Comparison of ENCODE assay signal across 27 cellular contexts in the genomic region with DNA sequence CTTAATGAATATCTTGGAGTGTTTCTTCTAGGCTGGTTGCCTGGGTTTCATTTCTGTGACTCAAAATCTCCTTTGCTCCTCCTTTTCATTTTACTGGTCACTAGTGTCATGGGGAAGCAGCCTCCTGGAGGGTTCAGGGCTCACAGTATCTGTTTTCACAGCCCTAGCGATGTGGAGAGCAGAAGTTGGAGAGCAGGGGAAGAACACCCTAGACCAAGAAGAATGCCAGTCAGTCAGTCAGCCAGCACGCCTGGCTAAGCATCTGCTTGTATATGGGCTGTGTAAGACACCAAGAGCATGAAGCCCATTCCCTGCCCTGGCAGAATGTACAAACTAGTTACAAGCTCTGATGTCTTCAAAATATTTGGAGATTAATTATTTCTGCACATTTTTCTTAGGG. TPM values are rescaled to one million over a fixed set of nuclear protein-coding genes. Genes with fewer than 3 reads are reported as not detected.
"Had no signal": no experiment of that assay in that cellular context is flagged by ENCODE, and none has a peak within 500 bp of the region (broad histone marks: within the 10 kb centered on the region; RNA-seq: fewer than 3 reads in every experiment).

No MANE protein-coding gene starts in this region.

- H3K9me3 ChIP-seq: lower lobe of right lung, neutrophil, psoas muscle, stomach, testis, tibial artery, upper lobe of right lung had no signal

- H3K4me3 ChIP-seq: lower lobe of right lung, psoas muscle, skin epidermis, stomach, testis, tibial artery, upper lobe of right lung had no signal

- H3K4me1 ChIP-seq: lower lobe of right lung, parathyroid adenoma, stomach, testis, tibial artery, upper lobe of right lung had no signal

- ATAC-seq: left lobe of liver; lower lobe of right lung; naive thymus-derived CD8-positive, alpha-beta T cell; right cardiac atrium; sciatic nerve; stimulated activated naive B cell treated with anti-CD40 and anti-IgM and Interleukin-4, amounts not matched to agents 10 μg/mL and 1 μg/mL and 100 μg/mL, for 72 hours; stimulated activated naive CD8-positive, alpha-beta T cell treated with anti-CD3 and anti-CD28 coated beads, Interleukin-15, Interleukin-2, amounts not matched to agents 100 U/mL and 50 U/mL, for 24 hours; upper lobe of right lung had no signal

- DNase-seq: islet precursor cell; lower lobe of right lung; mammary epithelial cell; mesenchymal stem cell; naive thymus-derived CD8-positive, alpha-beta T cell; occipital lobe; psoas muscle; right cardiac atrium; stimulated activated CD4-positive, alpha-beta T cell treated with anti-CD3 and anti-CD28 coated beads, Interleukin-12 subunit alpha, Interleukin-12 subunit beta, amount 100 ng/mL, for 4 hours; stimulated activated CD4-positive, alpha-beta T cell treated with anti-CD3 and anti-CD28 coated beads, Interleukin-15, amount 100 ng/mL, for 24 hours; stimulated activated CD4-positive, alpha-beta T cell treated with anti-CD3 and anti-CD28 coated beads, Interleukin-2, amount 100 ng/mL, for 24 hours; stimulated activated CD4-positive, alpha-beta T cell treated with anti-CD3 and anti-CD28 coated beads, Interleukin-4, amount 100 ng/mL, for 1 hour; stimulated activated naive B cell treated with anti-CD40 and anti-IgM and Interleukin-4, amounts not matched to agents 10 μg/mL and 1 μg/mL and 100 μg/mL, for 72 hours; stimulated activated naive CD8-positive, alpha-beta T cell treated with anti-CD3 and anti-CD28 coated beads, Interleukin-15, Interleukin-2, amounts not matched to agents 100 U/mL and 50 U/mL, for 24 hours; stomach; testis; tibial artery; trophoblast cell; upper lobe of right lung had no signal

- H3K27ac ChIP-seq: lower lobe of right lung, neutrophil, parathyroid adenoma, psoas muscle, skin epidermis, stomach, testis, tibial artery, upper lobe of right lung had no signal

- H3K27me3 ChIP-seq: testis, upper lobe of right lung had no signal

- H3K36me3 ChIP-seq: lower lobe of right lung, neutrophil, stomach, tibial artery, upper lobe of right lung had no signal

- FAIRE-seq: urothelium cell line had no signal

RNA-seq across cellular contexts. Expression of a gene that starts 7.9 kb away (rescaled TPM):
- total RNA-seq: kidney epithelial cell; mammary epithelial cell; naive thymus-derived CD8-positive, alpha-beta T cell; osteocyte had no signal
